In genomic region chr15:58063612-58064011, GRCh38 we compare ENCODE assay signal across 14 cellular contexts. TPM values are rescaled to one million over a fixed set of nuclear protein-coding genes. Genes with fewer than 3 reads are reported as not detected.
"Had no signal": no experiment of that assay in that cellular context is flagged by ENCODE, and none has a peak within 500 bp of the region (broad histone marks: within the 10 kb centered on the region; RNA-seq: fewer than 3 reads in every experiment).

No MANE protein-coding gene starts in this region.

- H3K27ac ChIP-seq: brain microvascular endothelial cell had no signal

- H3K36me3 Mint-ChIP-seq: immature natural killer cell; stimulated activated naive B cell treated with anti-CD40 and anti-IgM and Interleukin-4, amounts not matched to agents 10 μg/mL and 1 μg/mL and 100 μg/mL, for 72 hours had no signal

- H3K4me3 Mint-ChIP-seq: activated T-cell treated with anti-CD3 and anti-CD28 coated beads, Interleukin-2, amount 50 U/mL, for 4 hours; endodermal cell; immature natural killer cell; stimulated activated naive B cell treated with anti-CD40 and anti-IgM and Interleukin-4, amounts not matched to agents 10 μg/mL and 1 μg/mL and 100 μg/mL, for 72 hours had no signal

- H3K36me3 ChIP-seq: brain microvascular endothelial cell, prostate gland had no signal

- H3K9me3 ChIP-seq: prostate gland had no signal

- H3K4me1 Mint-ChIP-seq: endodermal cell had no signal

- H3K9me3 Mint-ChIP-seq: activated naive CD4-positive, alpha-beta T cell treated with anti-CD3 and anti-CD28 coated beads, Interleukin-2, amount 50 U/mL, for 72 hours; activated T-cell treated with anti-CD3 and anti-CD28 coated beads, Interleukin-2, amount 50 U/mL, for 4 hours; endodermal cell; immature natural killer cell; stimulated activated naive B cell treated with anti-CD40 and anti-IgM and Interleukin-4, amounts not matched to agents 10 μg/mL and 1 μg/mL and 100 μg/mL, for 72 hours had no signal

- DNase-seq: activated CD4-positive, alpha-beta T cell treated with anti-CD3 and anti-CD28 coated beads, Interleukin-2, amount 50 U/mL, for 48 hours; activated CD4-positive, CD25-positive, alpha-beta regulatory T cell treated with anti-CD3 and anti-CD28 coated beads, Interleukin-2, amount 50 U/mL, for 72 hours; activated effector memory CD4-positive, alpha-beta T cell treated with anti-CD3 and anti-CD28 coated beads, Interleukin-2, amount 50 U/mL, for 16 hours; activated T-cell treated with anti-CD3 and anti-CD28 coated beads, Interleukin-2, amount 50 U/mL, for 4 hours; amniotic stem cell; brain microvascular endothelial cell; cerebellar nuclear complex; endodermal cell; immature natural killer cell; stimulated activated CD4-positive, alpha-beta T cell treated with anti-CD3 and anti-CD28 coated beads, Interleukin-2, amount 100 ng/mL, for 24 hours; stimulated activated naive B cell treated with anti-CD40 and anti-IgM and Interleukin-4, amounts not matched to agents 10 μg/mL and 1 μg/mL and 100 μg/mL, for 72 hours; trophoblast cell had no signal

- H3K27ac Mint-ChIP-seq: activated naive CD4-positive, alpha-beta T cell treated with anti-CD3 and anti-CD28 coated beads, Interleukin-2, amount 50 U/mL, for 72 hours; endodermal cell; immature natural killer cell; stimulated activated naive B cell treated with anti-CD40 and anti-IgM and Interleukin-4, amounts not matched to agents 10 μg/mL and 1 μg/mL and 100 μg/mL, for 72 hours had no signal

RNA-seq across cellular contexts. Expression of gene ALDH1A2, which starts 1.9 kb away (rescaled TPM):
- total RNA-seq: activated naive CD4-positive, alpha-beta T cell treated with anti-CD3 and anti-CD28 coated beads, Interleukin-2, amount 50 U/mL, for 72 hours; endodermal cell had no signal
